Comparison of ENCODE assay signal across 21 cellular contexts in genomic region chr21:45499201-45499750, GRCh38. TPM values are rescaled to one million over a fixed set of nuclear protein-coding genes. Genes with fewer than 3 reads are reported as not detected.
A peak's percentile ranks its signal among the peaks of the same experiment; 100 is the strongest.
DNase-seq lines count a peak whose midpoint lies in the region; ATAC-seq, FAIRE-seq and TF ChIP-seq lines count a peak whose summit lies in the region.
"Had no signal": no experiment of that assay in that cellular context is flagged by ENCODE, and none has a peak within 500 bp of the region (broad histone marks: within the 10 kb centered on the region; RNA-seq: fewer than 3 reads in every experiment).

No MANE protein-coding gene starts in this region.

- TF ChIP-seq CTCF in K562 (IDR thresholded peaks at IDR 0.05 in 2 of 3, conservative IDR thresholded peaks at IDR 0.05 in 1 of 3; ENCODE audit: insufficient read depth in 2 of 3, low read depth in 1 of 3, low read length in 3 of 3) (no peak), lower lobe of right lung (IDR thresholded peaks at IDR 0.05) (no peak), suprapubic skin (IDR thresholded peaks at IDR 0.05) (no peak)

- no peak overlapping the region for H3K27ac ChIP-seq in K562 (ENCODE audit: extremely low read depth, low read depth, low read length)
- no peak overlapping the region for H3K27ac ChIP-seq in lower lobe of right lung
- H3K27ac ChIP-seq in suprapubic skin = no peak overlapping the region
- H3K27ac ChIP-seq: A549, KMS-11 had no signal

- TF ChIP-seq EP300 in K562 (IDR thresholded peaks at IDR 0.05; ENCODE audit: low read length) = no peak
- TF ChIP-seq EP300 in suprapubic skin (IDR thresholded peaks at IDR 0.05) = no peak

- H3K27me3 Mint-ChIP-seq in activated T-cell treated with anti-CD3 and anti-CD28 coated beads, Interleukin-2, amount 50 U/mL, for 24 hours = no peaks in the 10 kb centered on the region

- peak; percentile 24 for DNase-seq in activated T-cell treated with anti-CD3 and anti-CD28 coated beads, Interleukin-2, amount 50 U/mL, for 24 hours
- DNase-seq in activated T-cell treated with anti-CD3 and anti-CD28 coated beads, Interleukin-2, amount 50 U/mL, for 48 hours = no peak
- DNase-seq in K562 (ENCODE audit: extremely low read depth in 1 of 4, low spot score in 3 of 4) (no peak), lower lobe of right lung (peak; percentile 26), suprapubic skin (ENCODE audit: low spot score in 2 of 2) (peak; percentile 57 to 75), nucleus accumbens (lab: John Stamatoyannopoulos, UW) (no peak)
- DNase-seq in effector CD8-positive, alpha-beta T cell (lab: John Stamatoyannopoulos, UW) = no peak
- DNase-seq: activated CD8-positive, alpha-beta memory T cell treated with anti-CD3 and anti-CD28 coated beads, Interleukin-2, amount 50 U/mL, for 48 hours; activated gamma-delta T cell; COR-L47; left colon; NCI-H1694; NCI-H69; SW 1271 had no signal

- H3K9me3 Mint-ChIP-seq in activated T-cell treated with anti-CD3 and anti-CD28 coated beads, Interleukin-2, amount 50 U/mL, for 24 hours = no peaks in the 10 kb centered on the region
- H3K9me3 Mint-ChIP-seq: dendritic cell treated with granulocyte-macrophage colony-stimulating factor and Interleukin-4, amounts not matched to agents 40 ng/mL and 50 ng/mL, for 4 days had no signal

- peak overlapping the region; percentile 2 for H3K27ac Mint-ChIP-seq in activated T-cell treated with anti-CD3 and anti-CD28 coated beads, Interleukin-2, amount 50 U/mL, for 24 hours
- H3K27ac Mint-ChIP-seq: B cell; dendritic cell treated with granulocyte-macrophage colony-stimulating factor and Interleukin-4, amounts not matched to agents 40 ng/mL and 50 ng/mL, for 4 days had no signal

- in situ Hi-C loops in K562 (cut with MboI) = no loop called here

- H3K4me3 ChIP-seq in K562 (no peak overlapping the region), lower lobe of right lung (no peak overlapping the region), suprapubic skin (no peak overlapping the region)
- H3K4me3 ChIP-seq: A549 had no signal

- TF ChIP-seq RAD21 in K562 (CRISPR knock-in tag; conservative IDR thresholded peaks at IDR 0.05 in 1 of 2, IDR thresholded peaks at IDR 0.05 in 1 of 2) = no peak

- H4K20me1 ChIP-seq in K562 (replicated peaks; ENCODE audit: control insufficient read depth, insufficient read depth, low read length) = peaks cover 5% of the 10 kb centered on the region; the same call in 1 of the 2 replicates

- CTCF ChIA-PET in K562 (lab: Yijun Ruan, JAX; ENCODE audit: low intra/inter-chr PET ratio) = no interaction called here

- 0 out of 3 replicates have a peak, but pooled peaks cover 4% of the 10 kb centered on the region for H3K36me3 ChIP-seq in K562 (ENCODE audit: control insufficient read depth, insufficient read depth, low read length)
- H3K36me3 ChIP-seq in lower lobe of right lung = peaks cover 44% of the 10 kb centered on the region
- H3K36me3 ChIP-seq in suprapubic skin = peaks cover 54% of the 10 kb centered on the region

- POLR2A ChIA-PET in K562 (lab: Yijun Ruan, JAX) = no interaction called here

- ATAC-seq in K562 = no peak
- ATAC-seq in lower lobe of right lung = no peak
- ATAC-seq in GM19455 (IDR thresholded peaks at IDR 0.05; ENCODE audit: unreplicated experiment) = no peak
- ATAC-seq: A549 had no signal

- TF ChIP-seq POLR2A in K562 (conservative IDR thresholded peaks at IDR 0.05) (no peak), suprapubic skin (IDR thresholded peaks at IDR 0.05) (no peak)

- no peak for FAIRE-seq in K562 (lab: Jason Lieb, UNC)
- FAIRE-seq: A549, endothelial cell of umbilical vein, GM12892 had no signal

- H3K4me1 Mint-ChIP-seq in activated T-cell treated with anti-CD3 and anti-CD28 coated beads, Interleukin-2, amount 50 U/mL, for 24 hours (ENCODE audit: low read depth) = no peaks in the 10 kb centered on the region
- H3K4me1 Mint-ChIP-seq: B cell had no signal

- no peak overlapping the region for H2AFZ ChIP-seq in K562 (ENCODE audit: low read depth, low read length)

- no peaks in the 10 kb centered on the region for H3K36me3 Mint-ChIP-seq in activated T-cell treated with anti-CD3 and anti-CD28 coated beads, Interleukin-2, amount 50 U/mL, for 24 hours (ENCODE audit: low read depth)

- H3K4me3 Mint-ChIP-seq in activated T-cell treated with anti-CD3 and anti-CD28 coated beads, Interleukin-2, amount 50 U/mL, for 24 hours = no peak overlapping the region
- H3K4me3 Mint-ChIP-seq: B cell; dendritic cell treated with granulocyte-macrophage colony-stimulating factor and Interleukin-4, amounts not matched to agents 40 ng/mL and 50 ng/mL, for 4 days had no signal

- H3K9me3 ChIP-seq in K562 (replicated peaks; ENCODE audit: control insufficient read depth, insufficient read depth, low read depth, low read length) (no peaks in the 10 kb centered on the region; the same call in 1 of the 2 replicates), lower lobe of right lung (no peaks in the 10 kb centered on the region), suprapubic skin (no peaks in the 10 kb centered on the region)
- H3K9me3 ChIP-seq: A549 had no signal

- no peaks in the 10 kb centered on the region for H3K79me2 ChIP-seq in K562 (ENCODE audit: control insufficient read depth, insufficient read depth, low read length)

- H3K9ac ChIP-seq in K562 (ENCODE audit: insufficient read depth in 1 of 2, low read depth in 2 of 2, low read length in 2 of 2) = no peak overlapping the region
- H3K9ac ChIP-seq: KMS-11 had no signal

- no TSS peak for BruUV-seq in K562 (replicated peaks; lab: Mats Ljungman, UMichigan)

- WGBS in K562 (ENCODE audit: insufficient coverage, low coverage, missing lambda C conversion rate) = 60% methylated on average over 25 of the region's 25 CpGs
- 90% methylated on average over 19 of the region's 25 CpGs for WGBS in suprapubic skin

- H3K9me1 ChIP-seq in K562 (ENCODE audit: control insufficient read depth, insufficient read depth, low read length) = peaks cover 2% of the 10 kb centered on the region

- H3K4me2 ChIP-seq in K562 (ENCODE audit: insufficient read depth, low read length) = no peak overlapping the region
- H3K4me2 ChIP-seq: A549, KMS-11 had no signal

- H3K4me1 ChIP-seq in K562 (replicated peaks in 1 of 2; ENCODE audit: control insufficient read depth in 2 of 2, insufficient read depth in 2 of 2, low read length in 2 of 2) (peaks cover 0 to 25% of the 10 kb centered on the region in 2 experiments; a peak in 2 of 5 replicates), lower lobe of right lung (no peaks in the 10 kb centered on the region), suprapubic skin (no peaks in the 10 kb centered on the region)
- H3K4me1 ChIP-seq: A549 had no signal

- intact Hi-C loops in K562 (cut with micrococcal nuclease) (no loop called here), lower lobe of right lung (cut with DNase I) (no loop called here)

- H3K27me3 ChIP-seq in K562 (ENCODE audit: control insufficient read depth in 2 of 2, insufficient read depth in 2 of 2, low read length in 2 of 2) = no peaks in the 10 kb centered on the region
- no peaks in the 10 kb centered on the region for H3K27me3 ChIP-seq in lower lobe of right lung (ENCODE audit: low read depth)
- no peaks in the 10 kb centered on the region for H3K27me3 ChIP-seq in suprapubic skin

TF ChIP-seq in K562, 482 proteins besides CTCF, POLR2A, EP300 and RAD21:
- TF ChIP-seq POLR2G (IDR thresholded peaks at IDR 0.05; ENCODE audit: low read depth, low read length) (0 out of 2 replicates have a peak, but pooled peaks have one; percentile 10), ZNF384 (IDR thresholded peaks at IDR 0.05; ENCODE audit: low read depth, low read length) (no peak)

RNA-seq across cellular contexts. Expression of gene SLC19A1, which starts 43.0 kb away (rescaled TPM):
- 43.8 and 108 TPM in 2 replicates for total RNA-seq in K562 (2011; cell fraction: chromatin; rRNA removed; ENCODE audit: low replicate concordance)
- total RNA-seq in K562 (2011; cell fraction: nucleolus; rRNA removed) = 90.5 and 93.4 TPM in 2 replicates
- total RNA-seq in K562 (2011; cell fraction: nucleoplasm; rRNA removed) = 52.4 and 63.7 TPM in 2 replicates
- 34.7 and 41.3 TPM in 2 replicates for total RNA-seq in K562 (2014; rRNA removed)
- 8.0 and 8.7 TPM in 2 replicates for total RNA-seq in K562 (2014; rRNA removed; fragmentation: Illumina TruSeq; extraction: Trizol)
- total RNA-seq in K562 (2015; rRNA removed; fragmentation: Illumina TruSeq; extraction: Trizol) = 18.8 and 21.4 TPM in 2 replicates
- total RNA-seq in K562 (2021) = 88.7 and 91.3 TPM in 2 replicates
- polyA plus RNA-seq in K562 (2011; rRNA removed) = 11.5 and 24.6 TPM in 2 replicates
- 20.4 and 78.6 TPM in 2 replicates for polyA plus RNA-seq in K562 (2011; cell fraction: cytosol; rRNA removed)
- polyA plus RNA-seq in K562 (2011; cell fraction: nucleus; rRNA removed) = 49.9 and 126 TPM in 2 replicates
- polyA plus RNA-seq in K562 (2012) = 20.5 and 34.6 TPM in 2 replicates
- polyA plus RNA-seq in K562 (2014; fragmentation: Illumina TruSeq; extraction: Trizol) = 12.0 and 24.5 TPM in 2 replicates
- polyA plus RNA-seq in K562 (2014; fragmentation: Nextera tagmentation; extraction: Ambion mirVana) = 1 to 10 TPM in 1 of 2 experiments, under 1 TPM in 1; 0.65 to 2.3 TPM
- polyA plus RNA-seq in K562 (2014; rRNA removed) = 36.6 and 50.8 TPM in 2 replicates
- polyA minus RNA-seq in K562 (2011; rRNA and poly(A)+ RNA removed) = 11.9 and 16.0 TPM in 2 replicates
- polyA minus RNA-seq in K562 (2011; cell fraction: cytosol; rRNA and poly(A)+ RNA removed) = 41.4 and 45.6 TPM in 2 replicates
- 23.3 TPM in 2 replicates for polyA minus RNA-seq in K562 (2011; cell fraction: nucleus; rRNA and poly(A)+ RNA removed)
- total RNA-seq in lower lobe of right lung = 50.7 TPM
- total RNA-seq in suprapubic skin = 1 to 10 TPM; 7.0 to 9.8 (median 7.9) TPM

Comparison
In these comparisons a context has a peak if more than half of its experiments do, and no peak if none do; other contexts are left out.
1. DNase-seq: peak in activated T-cell treated with anti-CD3 and anti-CD28 coated beads, Interleukin-2, amount 50 U/mL, for 24 hours (single experiment), lower lobe of right lung (single experiment) and suprapubic skin (2 of 2); none in activated T-cell treated with anti-CD3 and anti-CD28 coated beads, Interleukin-2, amount 50 U/mL, for 48 hours (0 of 2), K562 (0 of 4), nucleus accumbens (0 of 56) and effector CD8-positive, alpha-beta T cell (single experiment).